8 cellular contexts compared by ENCODE assay signal in genomic region chr17:11997147-11997971, GRCh38. TPM values are rescaled to one million over a fixed set of nuclear protein-coding genes. Genes with fewer than 3 reads are reported as not detected.
DNase-seq lines count a peak whose midpoint lies in the region; ATAC-seq and TF ChIP-seq lines count a peak whose summit lies in the region.

Gene ZNF18, minus strand, starts transcription at chr17:11997475. Its CDS starts 4,646 bp downstream, at chr17:11992829.

- peak within 1 kb of the TSS; percentile 98 to 99 (median 98) for H3K27ac Mint-ChIP-seq in H9

- H3K9me3 Mint-ChIP-seq in H9, result no peaks in the 10 kb centered on the region

- no peak within 1 kb of the TSS for H3K56ac ChIP-seq in H9 (ENCODE audit: insufficient read length, low read depth, low read length)

- peak within 1 kb of the TSS; percentile 82 to 95 for H3K4me3 ChIP-seq in neuronal stem cell (ENCODE audit: low read length in 2 of 2)
- H3K4me3 ChIP-seq in subcutaneous abdominal adipose tissue (ENCODE audit: low read depth in 1 of 5, low read length in 5 of 5), result peak within 1 kb of the TSS; percentile 93 to 97 (median 94)

- peaks cover 11 to 13% of the 10 kb centered on the region in 2 experiments for H3K4me1 Mint-ChIP-seq in H9

- H4K8ac ChIP-seq in H9 (replicated peaks; ENCODE audit: insufficient read length, low read depth, low read length), result no peak within 1 kb of the TSS
- peak within 1 kb of the TSS; percentile 97 for H4K8ac ChIP-seq in neuronal stem cell (ENCODE audit: low read depth, low read length)

- H3K4me1 ChIP-seq in H9 (ENCODE audit: insufficient read depth, low read length), result no peaks in the 10 kb centered on the region
- H3K4me1 ChIP-seq in foreskin keratinocyte, result peaks cover 9% of the 10 kb centered on the region
- H3K4me1 ChIP-seq in neuronal stem cell (ENCODE audit: control insufficient read depth in 2 of 2, insufficient read depth in 1 of 2, low read depth in 1 of 2, low read length in 2 of 2), result peaks cover 0 to 5% of the 10 kb centered on the region in 2 donors
- H3K4me1 ChIP-seq in subcutaneous abdominal adipose tissue (ENCODE audit: control insufficient read depth in 5 of 5, insufficient read depth in 5 of 5, low read length in 5 of 5), result peaks cover 0 to 15% (median 11%) of the 10 kb centered on the region in 5 donors

- no peak within 1 kb of the TSS for H2BK20ac ChIP-seq in H9 (ENCODE audit: low read depth, low read length, poor library complexity, severe bottlenecking)

- H3K27me3 Mint-ChIP-seq in H9 (ENCODE audit: low read depth), result no peaks in the 10 kb centered on the region; the same call in 1 of the 2 replicates

- H3K27me3 ChIP-seq in H9 (ENCODE audit: insufficient read depth, low read length) (no peaks in the 10 kb centered on the region), foreskin keratinocyte (no peaks in the 10 kb centered on the region), neuronal stem cell (ENCODE audit: control insufficient read depth in 3 of 3, insufficient read depth in 3 of 3, low read depth in 1 of 3, low read length in 3 of 3) (no peaks in the 10 kb centered on the region), subcutaneous abdominal adipose tissue (ENCODE audit: control insufficient read depth in 5 of 5, insufficient read depth in 4 of 5, low read length in 5 of 5) (no peaks in the 10 kb centered on the region)

- H3K4me2 ChIP-seq in H9 (ENCODE audit: insufficient read depth, insufficient read length, low read length), result peak within 1 kb of the TSS; percentile 95
- H3K4me2 ChIP-seq in neuronal stem cell (ENCODE audit: insufficient read depth, low read length, poor library complexity, severe bottlenecking), result peak within 1 kb of the TSS; percentile 93

- H3K4me3 Mint-ChIP-seq in H9, result peak within 1 kb of the TSS; percentile 86 to 91

- H3K18ac ChIP-seq in H9 (ENCODE audit: insufficient read length, low read depth, low read length) (peak within 1 kb of the TSS; percentile 97), neuronal stem cell (ENCODE audit: low read length) (peak within 1 kb of the TSS; percentile 99)

- peaks cover 12% of the 10 kb centered on the region for H3K23me2 ChIP-seq in H9 (ENCODE audit: insufficient read length, low read depth, low read length, poor library complexity, severe bottlenecking)

- no peak within 1 kb of the TSS; the same call in 1 of the 2 replicates for H3K4ac ChIP-seq in H9 (ENCODE audit: low read depth, low read length)
- H3K4ac ChIP-seq in neuronal stem cell (ENCODE audit: low read length), result peak within 1 kb of the TSS; percentile 67

- H3K79me1 ChIP-seq in H9 (ENCODE audit: insufficient read depth, low read depth, low read length, poor library complexity, severe bottlenecking), result no peaks in the 10 kb centered on the region
- H3K79me1 ChIP-seq in neuronal stem cell (ENCODE audit: low read depth, low read length), result no peaks in the 10 kb centered on the region

- H2AK5ac ChIP-seq in H9 (ENCODE audit: insufficient read length, low read length) (no peak within 1 kb of the TSS), neuronal stem cell (ENCODE audit: low read depth, low read length) (peak within 1 kb of the TSS; percentile 47)

- no peak for TF ChIP-seq CTCF in H9 (conservative IDR thresholded peaks at IDR 0.05)
- no peak for TF ChIP-seq CTCF in foreskin keratinocyte (conservative IDR thresholded peaks at IDR 0.05)

- peak; percentile 98 for ATAC-seq in foreskin keratinocyte

- peak within 1 kb of the TSS; percentile 96 for H3K14ac ChIP-seq in H9 (ENCODE audit: insufficient read depth, low read length)
- peak within 1 kb of the TSS; percentile 90 for H3K14ac ChIP-seq in neuronal stem cell (ENCODE audit: low read length)

- no peaks in the 10 kb centered on the region for H3K9me3 ChIP-seq in H9 (ENCODE audit: control insufficient read depth, low read depth, low read length)
- no peaks in the 10 kb centered on the region for H3K9me3 ChIP-seq in neuronal stem cell (replicated peaks in 1 of 2; ENCODE audit: control insufficient read depth in 2 of 2, insufficient read depth in 1 of 2, low read depth in 1 of 2, low read length in 2 of 2)
- H3K9me3 ChIP-seq in subcutaneous abdominal adipose tissue (ENCODE audit: control insufficient read depth in 5 of 5, low read length in 5 of 5), result no peaks in the 10 kb centered on the region

- no CpG with 5 or more reads among the region's 74 CpGs for WGBS in H9 (ENCODE audit: extremely low coverage, insufficient read length, low lambda C conversion rate)
- no CpG with 5 or more reads among the region's 74 CpGs for WGBS in neuronal stem cell (ENCODE audit: extremely low coverage in 2 of 2, insufficient read length in 2 of 2, insufficient replicate concordance in 1 of 2), 2 donors

- H4K20me1 ChIP-seq in H9 (ENCODE audit: control insufficient read depth, insufficient read depth, insufficient read length), result no peaks in the 10 kb centered on the region

- peak within 1 kb of the TSS; percentile 58 for H4K5ac ChIP-seq in H9 (ENCODE audit: insufficient read length, low read depth, low read length)

- DNase-seq in G401 (ENCODE audit: low spot score), result peak; percentile 94
- peak; percentile 99 for DNase-seq in H9
- peak; percentile 90 for DNase-seq in M059J (ENCODE audit: low read depth)
- DNase-seq in SHP77 treated with DMSO at 0.1 percent for 48 hours (lab: John Stamatoyannopoulos, UW), result peak; percentile 90
- DNase-seq in activated gamma-delta T cell treated with Interleukin-2 at 50 U/mL for 16 hours, result peak; percentile 95
- DNase-seq in foreskin keratinocyte, result peak; percentile 66 to 80
- DNase-seq in neuronal stem cell (ENCODE audit: low spot score), result peak; percentile 93

- peaks cover 0 to 9% (median 7%) of the 10 kb centered on the region in 3 experiments; a peak in 6 of 7 replicates for H3K36me3 Mint-ChIP-seq in H9 (ENCODE audit: insufficient read depth in 1 of 3, low read depth in 3 of 3)

- H3K36me3 ChIP-seq in neuronal stem cell (replicated peaks in 1 of 2; ENCODE audit: control insufficient read depth in 2 of 2, insufficient read depth in 2 of 2, low read length in 2 of 2) (peaks cover 2 to 5% of the 10 kb centered on the region in 2 donors), subcutaneous abdominal adipose tissue (ENCODE audit: control insufficient read depth in 5 of 5, insufficient read depth in 5 of 5, low read length in 5 of 5) (peaks cover 0 to 4% (median 3%) of the 10 kb centered on the region in 5 donors)

- peak within 1 kb of the TSS; percentile 10 for H2BK5ac ChIP-seq in H9 (ENCODE audit: insufficient read length, low read length)
- peak within 1 kb of the TSS; percentile 77 for H2BK5ac ChIP-seq in neuronal stem cell (ENCODE audit: low read length)

- H2BK120ac ChIP-seq in H9 (ENCODE audit: low read depth, low read length, poor library complexity, severe bottlenecking), result no peak within 1 kb of the TSS
- H2BK120ac ChIP-seq in neuronal stem cell (ENCODE audit: low read depth, low read length), result peak within 1 kb of the TSS; percentile 95

- H2BK15ac ChIP-seq in H9 (ENCODE audit: low read depth, low read length), result no peak within 1 kb of the TSS
- H2BK15ac ChIP-seq in neuronal stem cell (ENCODE audit: low read length), result peak within 1 kb of the TSS; percentile 38

- H3K9ac ChIP-seq in H9 (ENCODE audit: extremely low read depth, insufficient read length, low read length), result peak within 1 kb of the TSS; percentile 86
- H3K9ac ChIP-seq in neuronal stem cell (ENCODE audit: low read depth, low read length, poor library complexity), result peak within 1 kb of the TSS; percentile 93
- H3K9ac ChIP-seq in subcutaneous abdominal adipose tissue (ENCODE audit: low read length in 5 of 5), result peak within 1 kb of the TSS; percentile 89 to 93 (median 92)

- H2AFZ ChIP-seq in H9 (ENCODE audit: low read length) (peak within 1 kb of the TSS; percentile 67), neuronal stem cell (ENCODE audit: low read length) (peak within 1 kb of the TSS; percentile 97)

- H4K91ac ChIP-seq in H9 (ENCODE audit: insufficient read length, low read depth, low read length) (no peak within 1 kb of the TSS), neuronal stem cell (ENCODE audit: low read depth, low read length, poor library complexity) (no peak within 1 kb of the TSS)

- H3K23ac ChIP-seq in H9 (ENCODE audit: insufficient read length, low read depth, low read length), result no peak within 1 kb of the TSS
- peak within 1 kb of the TSS; percentile 99 for H3K23ac ChIP-seq in neuronal stem cell (ENCODE audit: low read depth, low read length, poor library complexity)

- H2BK12ac ChIP-seq in H9 (ENCODE audit: insufficient read length, low read depth, low read length) (peak within 1 kb of the TSS; percentile 35), neuronal stem cell (ENCODE audit: low read length) (no peak within 1 kb of the TSS)

- peak within 1 kb of the TSS; percentile 63 for H3K27ac ChIP-seq in H9 (ENCODE audit: insufficient read length, low read depth, low read length)
- H3K27ac ChIP-seq in foreskin keratinocyte, result peak within 1 kb of the TSS; percentile 79
- H3K27ac ChIP-seq in neuronal stem cell (replicated peaks; ENCODE audit: low read length), result peak within 1 kb of the TSS; percentile 80
- peak within 1 kb of the TSS; percentile 93 for H3K27ac ChIP-seq in subcutaneous abdominal adipose tissue (ENCODE audit: low read depth, low read length)

- in situ Hi-C loops in G401 (cut with HindIII; ENCODE audit: low sequenced_read_pairs), result no loop called here

- H3T11ph ChIP-seq in H9 (ENCODE audit: low read length), result no peak within 1 kb of the TSS

- H3K79me2 ChIP-seq in H9 (ENCODE audit: insufficient read depth, low read length), result no peaks in the 10 kb centered on the region

RNA-seq across cellular contexts. Expression of gene ZNF18, which starts in this region (rescaled TPM):
- 15.9 and 29.6 TPM in 2 replicates for total RNA-seq in G401 (2014; rRNA removed; shearing (Covaris generic))
- 6.8 and 7.0 TPM in 2 replicates for total RNA-seq in H9 (2021)
- 3.1 and 5.7 TPM in 2 replicates for total RNA-seq in M059J (2014; rRNA removed; shearing (Covaris generic))
- total RNA-seq in foreskin keratinocyte, result 6.8 and 8.0 TPM in 2 replicates
- polyA plus RNA-seq in foreskin keratinocyte, result 4.6 and 4.8 TPM in 2 replicates
- polyA plus RNA-seq in neuronal stem cell (2013, experiment 1 of 2), result 5.4 TPM
- polyA plus RNA-seq in neuronal stem cell (2013, experiment 2 of 2), result 5.8 TPM

Comparison
In these comparisons a context has a peak if more than half of its experiments do, and no peak if none do; other contexts are left out.
1. Peak in every context shown above with its lines: DNase-seq, ATAC-seq, H3K4me3 ChIP-seq and H3K27ac ChIP-seq.